ENCODE assay signal across 2 cellular contexts in genomic region chr9:71878327-71879274, GRCh38.
TF ChIP-seq lines count a peak whose summit lies in the region.

No MANE protein-coding gene starts in this region.

TF ChIP-seq in HEK293, 187 proteins besides CTCF, POLR2A, EP300 and RAD21:
- TF ChIP-seq SETDB1 (IDR thresholded peaks at IDR 0.05; ENCODE audit: insufficient read length, low read length) (peak; percentile 86), ZNF354C (tag by site-specific recombination; IDR thresholded peaks at IDR 0.05; ENCODE audit: borderline replicate concordance, low read depth) (no peak), ZSCAN4 (tag by site-specific recombination; IDR thresholded peaks at IDR 0.05) (no peak), HOXC10 (CRISPR knock-in tag; IDR thresholded peaks at IDR 0.05) (no peak)
TF ChIP-seq in HEK293: peak in this region for 1.

TF ChIP-seq in GM12878, 131 proteins besides CTCF, POLR2A, EP300 and RAD21:
- TF ChIP-seq CBX5 (IDR thresholded peaks at IDR 0.05; ENCODE audit: low read depth) (peak; percentile 96), IRF3 (IDR thresholded peaks at IDR 0.05) (no peak)
